8 cellular contexts compared by ENCODE assay signal in genomic region chr3:181265750-181266333, GRCh38.
DNase-seq lines count a peak whose midpoint lies in the region; ATAC-seq and TF ChIP-seq lines count a peak whose summit lies in the region.

No MANE protein-coding gene starts in this region.

- H3K27me3 ChIP-seq in left lung = no peaks in the 10 kb centered on the region

- no peaks in the 10 kb centered on the region for H3K9me3 Mint-ChIP-seq in activated CD4-positive, alpha-beta memory T cell treated with anti-CD3 and anti-CD28 coated beads, Interleukin-2, amount 10 ng/mL, durations not matched to agents 7 days and 5 days
- no peaks in the 10 kb centered on the region for H3K9me3 Mint-ChIP-seq in stimulated activated memory B cell treated with anti-CD40 and anti-IgM and Interleukin-4, amounts not matched to agents 10 μg/mL and 1 μg/mL and 100 μg/mL, for 72 hours

- no peaks in the 10 kb centered on the region for H3K4me1 ChIP-seq in left lung

- TF ChIP-seq CTCF in left lung (IDR thresholded peaks at IDR 0.05) = no peak

- ATAC-seq in HG03280 (IDR thresholded peaks at IDR 0.05; ENCODE audit: unreplicated experiment) = peak; percentile 83
- ATAC-seq in stimulated activated memory B cell treated with anti-CD40 and anti-IgM and Interleukin-4, amounts not matched to agents 10 μg/mL and 1 μg/mL and 100 μg/mL, for 72 hours = no peak
- ATAC-seq in left lung = no peak

- H3K27ac ChIP-seq in left lung = no peak overlapping the region

- CTCF ChIA-PET in activated CD4-positive, alpha-beta memory T cell treated with anti-CD3 and anti-CD28 coated beads, Interleukin-2, amount 10 ng/mL, durations not matched to agents 7 days and 5 days (lab: Charles Lee) = no interaction called here

- POLR2A ChIA-PET in activated CD4-positive, alpha-beta memory T cell treated with anti-CD3 and anti-CD28 coated beads, Interleukin-2, amount 10 ng/mL, durations not matched to agents 7 days and 5 days (lab: Charles Lee) = no interaction called here

- intact Hi-C loops in left lung (cut with DNase I) = no loop called here
- intact Hi-C loops in cardiac septum (cut with DNase I) = no loop called here

- H3K4me3 Mint-ChIP-seq in activated CD4-positive, alpha-beta memory T cell treated with anti-CD3 and anti-CD28 coated beads, Interleukin-2, amount 10 ng/mL, durations not matched to agents 7 days and 5 days = peak overlapping the region; percentile 43
- H3K4me3 Mint-ChIP-seq in stimulated activated memory B cell treated with anti-CD40 and anti-IgM and Interleukin-4, amounts not matched to agents 10 μg/mL and 1 μg/mL and 100 μg/mL, for 72 hours = peak overlapping the region; percentile 70

- peaks cover 0 to 3% of the 10 kb centered on the region in 2 donors for H3K9me3 ChIP-seq in left lung

- peaks cover 3% of the 10 kb centered on the region for H3K4me1 Mint-ChIP-seq in activated CD4-positive, alpha-beta memory T cell treated with anti-CD3 and anti-CD28 coated beads, Interleukin-2, amount 10 ng/mL, durations not matched to agents 7 days and 5 days
- H3K4me1 Mint-ChIP-seq in stimulated activated memory B cell treated with anti-CD40 and anti-IgM and Interleukin-4, amounts not matched to agents 10 μg/mL and 1 μg/mL and 100 μg/mL, for 72 hours = peaks cover 5% of the 10 kb centered on the region

- DNase-seq in Ammon's horn (ENCODE audit: low spot score) (peak; percentile 29), GM19240 (ENCODE audit: insufficient read length, low spot score) (peak; percentile 1), left lung (no peak), cardiac septum (ENCODE audit: low spot score) (no peak), HPDE6-E6E7 (ENCODE audit: extremely low spot score) (no peak)
- DNase-seq in activated CD4-positive, alpha-beta memory T cell treated with anti-CD3 and anti-CD28 coated beads, Interleukin-2, amount 10 ng/mL, durations not matched to agents 7 days and 5 days = no peak

- H3K36me3 ChIP-seq in left lung = no peaks in the 10 kb centered on the region

- no peak overlapping the region for H3K27ac Mint-ChIP-seq in activated CD4-positive, alpha-beta memory T cell treated with anti-CD3 and anti-CD28 coated beads, Interleukin-2, amount 10 ng/mL, durations not matched to agents 7 days and 5 days
- peak overlapping the region; percentile 41 for H3K27ac Mint-ChIP-seq in stimulated activated memory B cell treated with anti-CD40 and anti-IgM and Interleukin-4, amounts not matched to agents 10 μg/mL and 1 μg/mL and 100 μg/mL, for 72 hours

- H3K4me3 ChIP-seq in left lung = no peak overlapping the region

- no peaks in the 10 kb centered on the region for H3K36me3 Mint-ChIP-seq in activated CD4-positive, alpha-beta memory T cell treated with anti-CD3 and anti-CD28 coated beads, Interleukin-2, amount 10 ng/mL, durations not matched to agents 7 days and 5 days (ENCODE audit: low read depth)
- H3K36me3 Mint-ChIP-seq in stimulated activated memory B cell treated with anti-CD40 and anti-IgM and Interleukin-4, amounts not matched to agents 10 μg/mL and 1 μg/mL and 100 μg/mL, for 72 hours = no peaks in the 10 kb centered on the region

- no peaks in the 10 kb centered on the region for H3K27me3 Mint-ChIP-seq in activated CD4-positive, alpha-beta memory T cell treated with anti-CD3 and anti-CD28 coated beads, Interleukin-2, amount 10 ng/mL, durations not matched to agents 7 days and 5 days
- no peaks in the 10 kb centered on the region for H3K27me3 Mint-ChIP-seq in stimulated activated memory B cell treated with anti-CD40 and anti-IgM and Interleukin-4, amounts not matched to agents 10 μg/mL and 1 μg/mL and 100 μg/mL, for 72 hours

Comparison
In these comparisons a context has a peak if more than half of its experiments do, and no peak if none do; other contexts are left out.
1. DNase-seq: peak in Ammon's horn (single experiment) and GM19240 (single experiment); none in activated CD4-positive, alpha-beta memory T cell treated with anti-CD3 and anti-CD28 coated beads, Interleukin-2, amount 10 ng/mL, durations not matched to agents 7 days and 5 days (single experiment), left lung (0 of 2), cardiac septum (single experiment) and HPDE6-E6E7 (single experiment).